In the genomic region with DNA sequence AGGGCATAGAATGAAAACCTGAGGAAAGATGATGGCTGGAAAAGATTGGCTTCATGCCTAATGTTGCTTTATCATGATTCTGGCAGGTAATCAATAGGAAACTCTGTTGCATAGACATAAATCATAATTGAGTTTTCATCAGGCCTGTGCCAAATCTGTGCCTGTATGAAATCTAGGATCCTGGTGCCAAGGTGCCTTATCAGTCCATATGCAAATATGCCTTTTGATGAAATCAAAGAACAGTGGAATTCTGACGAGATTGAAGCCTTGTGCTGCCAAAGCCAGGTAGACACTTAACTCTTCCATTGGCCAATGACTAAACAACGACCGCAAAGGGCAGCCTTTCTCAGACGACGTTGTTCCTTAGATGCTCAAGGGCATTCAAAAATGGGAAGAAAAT, we compare ENCODE assay signal across 8 cellular contexts.
"Had no signal": no experiment of that assay in that cellular context is flagged by ENCODE, and none has a peak within 500 bp of the region (broad histone marks: within the 10 kb centered on the region; RNA-seq: fewer than 3 reads in every experiment).

No MANE protein-coding gene starts in this region.

- ATAC-seq: GM12878 had no signal

- H3K4me3 ChIP-seq: GM12878 had no signal

- DNase-seq: GDM1, GF-D8 had no signal

- FAIRE-seq: G401.6, GM12878, GM12891, GM12892, GM18507, GM19239 had no signal
